19 cellular contexts compared by ENCODE assay signal in the genomic region with DNA sequence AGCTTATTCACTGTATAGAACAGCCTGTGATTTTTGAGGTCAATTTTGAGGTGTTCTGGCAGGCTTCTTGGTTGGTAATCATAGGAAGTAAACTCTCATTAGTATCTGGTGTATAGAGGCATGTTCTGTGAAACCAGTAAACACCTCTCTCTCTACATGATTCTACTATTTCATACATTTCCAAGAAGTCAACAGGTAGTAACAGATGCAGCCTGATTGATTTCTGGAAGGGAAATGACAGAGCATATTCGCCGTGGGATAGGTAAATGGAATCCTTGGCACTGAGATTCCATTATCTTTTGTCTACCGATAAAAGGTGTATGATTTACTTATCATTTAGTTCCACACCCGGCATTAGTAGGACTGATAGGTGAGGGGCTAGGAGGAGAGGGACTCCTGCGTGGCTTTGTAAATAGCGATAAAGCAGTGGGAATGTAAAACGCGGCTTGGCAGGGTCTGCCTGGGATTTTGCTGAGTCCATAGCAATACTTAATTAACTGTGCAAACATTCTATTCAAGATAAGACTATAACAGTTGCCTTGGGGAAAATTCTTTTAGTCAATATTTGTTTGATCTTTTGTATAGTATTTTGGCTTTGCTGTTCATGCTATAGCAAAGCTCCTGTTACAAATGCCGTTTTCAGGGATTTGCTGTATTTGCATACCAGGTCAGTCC. TPM values are rescaled to one million over a fixed set of nuclear protein-coding genes. Genes with fewer than 3 reads are reported as not detected.
DNase-seq lines count a peak whose midpoint lies in the region; ATAC-seq and TF ChIP-seq lines count a peak whose summit lies in the region.
"Had no signal": no experiment of that assay in that cellular context is flagged by ENCODE, and none has a peak within 500 bp of the region (broad histone marks: within the 10 kb centered on the region; RNA-seq: fewer than 3 reads in every experiment).

No MANE protein-coding gene starts in this region.

- no peak overlapping the region for H3K4me3 Mint-ChIP-seq in HFFc6
- H3K4me3 Mint-ChIP-seq: activated CD4-positive, alpha-beta memory T cell treated with anti-CD3 and anti-CD28 coated beads, Interleukin-2, amount 10 ng/mL, durations not matched to agents 7 days and 5 days; activated naive CD4-positive, alpha-beta T cell treated with anti-CD3 and anti-CD28 coated beads, Interleukin-2, amount 50 U/mL, for 24 hours; activated T-cell treated with anti-CD3 and anti-CD28 coated beads, Interleukin-2, amount 50 U/mL, for 24 hours; natural killer cell treated with Interleukin-12 subunit alpha and Interleukin-12 subunit beta and Interleukin-15 and Interleukin-18, amount 100 ng/mL, for 72 hours had no signal

- H2BK15ac ChIP-seq in mesenchymal stem cell (ENCODE audit: low read depth, poor library complexity, severe bottlenecking) = no peak overlapping the region

- peak overlapping the region; percentile 92 for H3K27ac Mint-ChIP-seq in HFFc6
- H3K27ac Mint-ChIP-seq: activated naive CD4-positive, alpha-beta T cell treated with anti-CD3 and anti-CD28 coated beads, Interleukin-2, amount 50 U/mL, for 24 hours; activated T-cell treated with anti-CD3 and anti-CD28 coated beads, Interleukin-2, amount 50 U/mL, for 24 hours; natural killer cell treated with Interleukin-12 subunit alpha and Interleukin-12 subunit beta and Interleukin-15 and Interleukin-18, amount 100 ng/mL, for 72 hours had no signal

- H3K4me2 ChIP-seq in mesenchymal stem cell (ENCODE audit: low read length, poor library complexity, severe bottlenecking) = no peak overlapping the region

- H3K36me3 ChIP-seq in mesenchymal stem cell (ENCODE audit: control insufficient read depth in 1 of 2, insufficient read depth in 2 of 2, low read depth in 1 of 2, low read length in 2 of 2) = no peaks in the 10 kb centered on the region
- H3K36me3 ChIP-seq in testis (ENCODE audit: low read depth, missing control alignments) = no peaks in the 10 kb centered on the region
- H3K36me3 ChIP-seq: spleen had no signal

- H3K27ac ChIP-seq in mesenchymal stem cell (ENCODE audit: low read length, poor library complexity, severe bottlenecking) (no peak overlapping the region), testis (no peak overlapping the region)
- H3K27ac ChIP-seq: coronary artery, psoas muscle, spleen had no signal

- H2BK5ac ChIP-seq in mesenchymal stem cell (ENCODE audit: low read depth, low read length, poor library complexity, severe bottlenecking) = no peak overlapping the region

- no peaks in the 10 kb centered on the region for H3K9me3 ChIP-seq in mesenchymal stem cell (ENCODE audit: control insufficient read depth, low read length)
- H3K9me3 ChIP-seq in testis = no peaks in the 10 kb centered on the region
- H3K9me3 ChIP-seq: psoas muscle, spleen had no signal

- H2BK12ac ChIP-seq in mesenchymal stem cell (ENCODE audit: low read length in 2 of 2) = no peak overlapping the region

- H2BK120ac ChIP-seq in mesenchymal stem cell (ENCODE audit: low read depth, low read length) = peak overlapping the region; percentile 15

- H4K91ac ChIP-seq in mesenchymal stem cell (ENCODE audit: low read length) = no peak overlapping the region

- ATAC-seq in GM18502 (IDR thresholded peaks at IDR 0.05; ENCODE audit: poor library complexity, unreplicated experiment) = no peak
- ATAC-seq: natural killer cell treated with Interleukin-12 subunit alpha and Interleukin-12 subunit beta and Interleukin-15 and Interleukin-18, amount 100 ng/mL, for 72 hours; psoas muscle had no signal

- H3K4me1 ChIP-seq in mesenchymal stem cell (ENCODE audit: control insufficient read depth, insufficient read depth, low read depth, low read length) = no peaks in the 10 kb centered on the region
- H3K4me1 ChIP-seq in testis = no peaks in the 10 kb centered on the region
- H3K4me1 ChIP-seq: psoas muscle had no signal

- DNase-seq in DMS153 (lab: John Stamatoyannopoulos, UW) = peak; percentile 61
- no peak for DNase-seq in HFFc6
- peak; percentile 86 for DNase-seq in NCI-H69 (lab: John Stamatoyannopoulos, UW)
- DNase-seq in mesenchymal stem cell = no peak
- DNase-seq in NCI-H524 (lab: John Stamatoyannopoulos, UW) = no peak
- no peak for DNase-seq in NAMALWA (ENCODE audit: low spot score)
- no peak for DNase-seq in testis
- DNase-seq: activated CD4-positive, alpha-beta memory T cell treated with anti-CD3 and anti-CD28 coated beads, Interleukin-2, amount 10 ng/mL, durations not matched to agents 7 days and 5 days; activated T-cell treated with anti-CD3 and anti-CD28 coated beads, Interleukin-2, amount 50 U/mL, for 24 hours; hypothalamus; NCI-H187; psoas muscle; spleen; stimulated activated CD8-positive, alpha-beta memory T cell treated with anti-CD3 and anti-CD28 coated beads, Interleukin-4, amount 100 ng/mL, for 48 hours had no signal

- TF ChIP-seq POLR2A in testis (IDR thresholded peaks at IDR 0.05) = no peak

- H3K4ac ChIP-seq in mesenchymal stem cell (ENCODE audit: low read depth in 1 of 2, low read length in 2 of 2) = no peak overlapping the region

- H2AK5ac ChIP-seq in mesenchymal stem cell (ENCODE audit: low read length, severe bottlenecking) = no peak overlapping the region

- H3K4me1 Mint-ChIP-seq in HFFc6 (ENCODE audit: low read depth) = peaks cover 76% of the 10 kb centered on the region

- peaks cover 2% of the 10 kb centered on the region; the same call in 1 of the 2 replicates for H3K27me3 Mint-ChIP-seq in HFFc6 (ENCODE audit: insufficient read depth)

- H3K79me1 ChIP-seq in mesenchymal stem cell (replicated peaks; ENCODE audit: low read length, poor library complexity, severe bottlenecking) = no peaks in the 10 kb centered on the region

- H4K8ac ChIP-seq in mesenchymal stem cell (ENCODE audit: low read length) = no peak overlapping the region

- intact Hi-C loops in testis (cut with DNase I; ENCODE audit: low total_unique reads) = no loop called here

- no peaks in the 10 kb centered on the region for H3K27me3 ChIP-seq in mesenchymal stem cell (ENCODE audit: control insufficient read depth in 1 of 2, insufficient read depth in 1 of 2, low read length in 2 of 2)
- no peaks in the 10 kb centered on the region for H3K27me3 ChIP-seq in testis
- H3K27me3 ChIP-seq: spleen had no signal

- H3K4me3 ChIP-seq in mesenchymal stem cell (ENCODE audit: insufficient read depth in 1 of 2, low read depth in 1 of 2, low read length in 2 of 2) (no peak overlapping the region), testis (no peak overlapping the region)
- H3K4me3 ChIP-seq: coronary artery, psoas muscle, spleen had no signal

- no peak overlapping the region for H2AFZ ChIP-seq in mesenchymal stem cell (ENCODE audit: low read depth, low read length)

- peak overlapping the region in 1 of 2 experiments; percentile 57 for H3K18ac ChIP-seq in mesenchymal stem cell (ENCODE audit: low read depth in 1 of 2, low read length in 2 of 2)

- H3K9ac ChIP-seq in mesenchymal stem cell (ENCODE audit: low read length) = no peak overlapping the region

- H3K23ac ChIP-seq in mesenchymal stem cell (ENCODE audit: low read length in 2 of 2) = no peak overlapping the region

- 84% methylated on average over 7 of the region's 9 CpGs for WGBS in mesenchymal stem cell
- WGBS in testis, 2 donors = 50 to 57% methylated on average over 9 of the region's 9 CpGs

- H3K9me3 Mint-ChIP-seq in HFFc6 = no peaks in the 10 kb centered on the region; the same call in none of the 2 replicates
- H3K9me3 Mint-ChIP-seq: activated CD4-positive, alpha-beta memory T cell treated with anti-CD3 and anti-CD28 coated beads, Interleukin-2, amount 10 ng/mL, durations not matched to agents 7 days and 5 days; activated naive CD4-positive, alpha-beta T cell treated with anti-CD3 and anti-CD28 coated beads, Interleukin-2, amount 50 U/mL, for 24 hours; activated T-cell treated with anti-CD3 and anti-CD28 coated beads, Interleukin-2, amount 50 U/mL, for 24 hours; natural killer cell treated with Interleukin-12 subunit alpha and Interleukin-12 subunit beta and Interleukin-15 and Interleukin-18, amount 100 ng/mL, for 72 hours had no signal

- no peak for TF ChIP-seq CTCF in HFFc6 (IDR thresholded peaks at IDR 0.05)
- no peak for TF ChIP-seq CTCF in testis (IDR thresholded peaks at IDR 0.05)

- peaks cover 6% of the 10 kb centered on the region for H3K36me3 Mint-ChIP-seq in HFFc6 (ENCODE audit: low read depth)
- H3K36me3 Mint-ChIP-seq: activated naive CD4-positive, alpha-beta T cell treated with anti-CD3 and anti-CD28 coated beads, Interleukin-2, amount 50 U/mL, for 24 hours; natural killer cell treated with Interleukin-12 subunit alpha and Interleukin-12 subunit beta and Interleukin-15 and Interleukin-18, amount 100 ng/mL, for 72 hours had no signal

- no peak overlapping the region for H3K14ac ChIP-seq in mesenchymal stem cell (ENCODE audit: low read length in 2 of 2)

RNA-seq across cellular contexts. Expression of gene LYPD6B, which starts 32.3 kb away (rescaled TPM):
- total RNA-seq in HFFc6 (2021; fragmentation: NEBNext Ultra II Directional; extraction: Animal tissue kit (Norgen Biotek cat#: 25700)) = 10 to 100 TPM; 18.3 to 91.5 (median 23.2) TPM
- polyA plus RNA-seq in mesenchymal stem cell (2013, experiment 1 of 2) = 22.6 TPM
- polyA plus RNA-seq in mesenchymal stem cell (2013, experiment 2 of 2) = 21.2 TPM
- total RNA-seq in testis = 10 to 100 TPM; 41.9 to 45.2 TPM
- polyA plus RNA-seq in testis (ENCODE audit: insufficient read depth, low read depth, low replicate concordance) = 53.0 TPM
- total RNA-seq: mesenteric fat pad; natural killer cell treated with Interleukin-12 subunit alpha and Interleukin-12 subunit beta and Interleukin-15 and Interleukin-18, amount 100 ng/mL, for 72 hours; psoas muscle had no signal
- polyA plus RNA-seq: psoas muscle had no signal

Comparison
In these comparisons a context has a peak if more than half of its experiments do, and no peak if none do; other contexts are left out.
1. DNase-seq: peak in DMS153 (single experiment) and NCI-H69 (single experiment); none in HFFc6 (single experiment), mesenchymal stem cell (single experiment), NCI-H524 (0 of 2), NAMALWA (single experiment) and testis (single experiment).